ENCODE assay signal across 19 cellular contexts in genomic region chr2:196108604-196109003, GRCh38. TPM values are rescaled to one million over a fixed set of nuclear protein-coding genes. Genes with fewer than 3 reads are reported as not detected.
DNase-seq lines count a peak whose midpoint lies in the region; ATAC-seq and TF ChIP-seq lines count a peak whose summit lies in the region.
"Had no signal": no experiment of that assay in that cellular context is flagged by ENCODE, and none has a peak within 500 bp of the region (broad histone marks: within the 10 kb centered on the region; RNA-seq: fewer than 3 reads in every experiment).

No MANE protein-coding gene starts in this region.

- POLR2A ChIA-PET in activated B cell treated with CpG ODN at 0.5 μM for 24 hours (lab: Charles Lee), result interaction anchor here (1.0 kb wide), 1 partner anchor 35 kb away, joined by 3 read pairs; no protein-coding TSS in a partner anchor
- POLR2A ChIA-PET in activated CD8-positive, alpha-beta T cell treated with anti-CD3 and anti-CD28 coated beads, Interleukin-2, amount 10 ng/mL, durations not matched to agents 7 days and 5 days (lab: Charles Lee), result no interaction called here

- no peaks in the 10 kb centered on the region for H3K9me3 Mint-ChIP-seq in activated B cell treated with CpG ODN at 0.5 μM for 24 hours
- peaks cover 0 to 6% of the 10 kb centered on the region in 2 donors for H3K9me3 Mint-ChIP-seq in stimulated activated naive B cell treated with anti-CD40 and anti-IgM and Interleukin-4, amounts not matched to agents 10 μg/mL and 1 μg/mL and 100 μg/mL, for 72 hours
- H3K9me3 Mint-ChIP-seq in activated CD8-positive, alpha-beta T cell treated with anti-CD3 and anti-CD28 coated beads, Interleukin-2, amount 10 ng/mL, durations not matched to agents 7 days and 5 days (ENCODE audit: insufficient read depth), result no peaks in the 10 kb centered on the region
- H3K9me3 Mint-ChIP-seq: CD8-positive, alpha-beta T cell; H9 had no signal

- no peaks in the 10 kb centered on the region for H3K27me3 Mint-ChIP-seq in activated B cell treated with CpG ODN at 0.5 μM for 24 hours
- no peaks in the 10 kb centered on the region for H3K27me3 Mint-ChIP-seq in stimulated activated naive B cell treated with anti-CD40 and anti-IgM and Interleukin-4, amounts not matched to agents 10 μg/mL and 1 μg/mL and 100 μg/mL, for 72 hours
- no peaks in the 10 kb centered on the region for H3K27me3 Mint-ChIP-seq in activated CD8-positive, alpha-beta T cell treated with anti-CD3 and anti-CD28 coated beads, Interleukin-2, amount 10 ng/mL, durations not matched to agents 7 days and 5 days (ENCODE audit: low read depth)
- H3K27me3 Mint-ChIP-seq: B cell had no signal

- no peaks in the 10 kb centered on the region for H3K36me3 Mint-ChIP-seq in activated B cell treated with CpG ODN at 0.5 μM for 24 hours (ENCODE audit: low read depth)
- H3K36me3 Mint-ChIP-seq in stimulated activated naive B cell treated with anti-CD40 and anti-IgM and Interleukin-4, amounts not matched to agents 10 μg/mL and 1 μg/mL and 100 μg/mL, for 72 hours, result peaks cover 9% of the 10 kb centered on the region in 2 donors
- H3K36me3 Mint-ChIP-seq in activated CD8-positive, alpha-beta T cell treated with anti-CD3 and anti-CD28 coated beads, Interleukin-2, amount 10 ng/mL, durations not matched to agents 7 days and 5 days (ENCODE audit: low read depth), result no peaks in the 10 kb centered on the region
- H3K36me3 Mint-ChIP-seq: CD8-positive, alpha-beta T cell had no signal

- H3K27me3 ChIP-seq in ascending aorta, result no peaks in the 10 kb centered on the region
- H3K27me3 ChIP-seq: BLaER1 treated with 17β-estradiol and CSF1 and Interleukin-3, amounts not matched to agents 10 nM and 100 nM had no signal

- H3K4me3 Mint-ChIP-seq in activated B cell treated with CpG ODN at 0.5 μM for 24 hours, result no peak overlapping the region
- H3K4me3 Mint-ChIP-seq in stimulated activated naive B cell treated with anti-CD40 and anti-IgM and Interleukin-4, amounts not matched to agents 10 μg/mL and 1 μg/mL and 100 μg/mL, for 72 hours, result peak overlapping the region; percentile 51 to 77
- no peak overlapping the region for H3K4me3 Mint-ChIP-seq in activated CD8-positive, alpha-beta T cell treated with anti-CD3 and anti-CD28 coated beads, Interleukin-2, amount 10 ng/mL, durations not matched to agents 7 days and 5 days
- H3K4me3 Mint-ChIP-seq: B cell; CD8-positive, alpha-beta T cell; H9 had no signal

- DNase-seq in activated B cell treated with CpG ODN at 0.5 μM for 24 hours (no peak), ascending aorta (ENCODE audit: low spot score in 2 of 2) (no peak)
- no peak for DNase-seq in stimulated activated naive B cell treated with anti-CD40 and anti-IgM and Interleukin-4, amounts not matched to agents 10 μg/mL and 1 μg/mL and 100 μg/mL, for 72 hours
- no peak for DNase-seq in activated CD8-positive, alpha-beta T cell treated with anti-CD3 and anti-CD28 coated beads, Interleukin-2, amount 10 ng/mL, durations not matched to agents 7 days and 5 days
- DNase-seq: 8988T; Calu3; CD8-positive, alpha-beta T cell; DMS53; DND-41; EL; H9; IMR-90 had no signal

- H3K4me3 ChIP-seq in ascending aorta, result no peak overlapping the region
- H3K4me3 ChIP-seq: BLaER1 treated with 17β-estradiol and CSF1 and Interleukin-3, amounts not matched to agents 10 nM and 100 nM; K562 had no signal

- TF ChIP-seq CTCF in activated B cell treated with CpG ODN at 0.5 μM for 24 hours (IDR thresholded peaks at IDR 0.05) (no peak), ascending aorta (IDR thresholded peaks at IDR 0.05) (no peak)

- peaks cover 0 to 15% of the 10 kb centered on the region in 2 donors for H3K4me1 ChIP-seq in ascending aorta

- H3K36me3 ChIP-seq in ascending aorta, result no peaks in the 10 kb centered on the region
- H3K36me3 ChIP-seq: BLaER1 treated with 17β-estradiol and CSF1 and Interleukin-3, amounts not matched to agents 10 nM and 100 nM had no signal

- no peaks in the 10 kb centered on the region for H3K9me3 ChIP-seq in ascending aorta

- peak; percentile 48 for ATAC-seq in GM18868 (IDR thresholded peaks at IDR 0.05; ENCODE audit: unreplicated experiment)
- ATAC-seq in HG02885 (IDR thresholded peaks at IDR 0.05; ENCODE audit: poor library complexity, unreplicated experiment), result peak; percentile 35
- ATAC-seq in activated B cell treated with CpG ODN at 0.5 μM for 24 hours (ENCODE audit: low read depth), result no peak
- peak; percentile 69 to 73 for ATAC-seq in stimulated activated naive B cell treated with anti-CD40 and anti-IgM and Interleukin-4, amounts not matched to agents 10 μg/mL and 1 μg/mL and 100 μg/mL, for 72 hours (replicated peaks)
- ATAC-seq in HG03135 (IDR thresholded peaks at IDR 0.05; ENCODE audit: unreplicated experiment), result no peak
- ATAC-seq in activated CD8-positive, alpha-beta T cell treated with anti-CD3 and anti-CD28 coated beads, Interleukin-2, amount 10 ng/mL, durations not matched to agents 7 days and 5 days, result no peak
- ATAC-seq: CD8-positive, alpha-beta T cell; K562 had no signal

- peak overlapping the region; percentile 6 for H3K27ac Mint-ChIP-seq in activated B cell treated with CpG ODN at 0.5 μM for 24 hours
- H3K27ac Mint-ChIP-seq in stimulated activated naive B cell treated with anti-CD40 and anti-IgM and Interleukin-4, amounts not matched to agents 10 μg/mL and 1 μg/mL and 100 μg/mL, for 72 hours, result peak overlapping the region; percentile 93
- no peak overlapping the region for H3K27ac Mint-ChIP-seq in activated CD8-positive, alpha-beta T cell treated with anti-CD3 and anti-CD28 coated beads, Interleukin-2, amount 10 ng/mL, durations not matched to agents 7 days and 5 days
- H3K27ac Mint-ChIP-seq: B cell; CD8-positive, alpha-beta T cell had no signal

- peaks cover 55% of the 10 kb centered on the region for H3K4me1 Mint-ChIP-seq in activated B cell treated with CpG ODN at 0.5 μM for 24 hours
- peaks cover 33 to 66% of the 10 kb centered on the region in 2 donors for H3K4me1 Mint-ChIP-seq in stimulated activated naive B cell treated with anti-CD40 and anti-IgM and Interleukin-4, amounts not matched to agents 10 μg/mL and 1 μg/mL and 100 μg/mL, for 72 hours
- peaks cover 14% of the 10 kb centered on the region for H3K4me1 Mint-ChIP-seq in activated CD8-positive, alpha-beta T cell treated with anti-CD3 and anti-CD28 coated beads, Interleukin-2, amount 10 ng/mL, durations not matched to agents 7 days and 5 days (ENCODE audit: low read depth)

- CTCF ChIA-PET in activated B cell treated with CpG ODN at 0.5 μM for 24 hours (lab: Charles Lee), result interaction anchor here (1.2 kb wide), 2 partner anchors 29 to 31 kb away, joined by 3 to 4 read pairs; no protein-coding TSS in a partner anchor
- CTCF ChIA-PET in activated CD8-positive, alpha-beta T cell treated with anti-CD3 and anti-CD28 coated beads, Interleukin-2, amount 10 ng/mL, durations not matched to agents 7 days and 5 days (lab: Charles Lee), result no interaction called here

- H3K27ac ChIP-seq in ascending aorta, result no peak overlapping the region
- H3K27ac ChIP-seq: BLaER1 treated with 17β-estradiol and CSF1 and Interleukin-3, amounts not matched to agents 10 nM and 100 nM had no signal

- intact Hi-C loops in activated B cell treated with CpG ODN at 0.5 μM for 24 hours (cut with micrococcal nuclease), result no loop called here
- intact Hi-C loops in ascending aorta (cut with DNase I), result no loop called here

RNA-seq across cellular contexts. Expression of gene DNAH7, which starts 40.0 kb away (rescaled TPM):
- total RNA-seq in activated B cell treated with CpG ODN at 0.5 μM for 24 hours, result 0.17 and 0.29 TPM in 2 replicates
- 0.21 TPM for total RNA-seq in ascending aorta
- total RNA-seq in activated CD8-positive, alpha-beta T cell treated with anti-CD3 and anti-CD28 coated beads, Interleukin-2, amount 10 ng/mL, durations not matched to agents 7 days and 5 days, result not detected
- total RNA-seq: CD8-positive, alpha-beta T cell; G401 had no signal

Comparison
In these comparisons a context has a peak if more than half of its experiments do, and no peak if none do; other contexts are left out.
1. ATAC-seq: peak in GM18868 (single experiment), HG02885 (single experiment) and stimulated activated naive B cell treated with anti-CD40 and anti-IgM and Interleukin-4, amounts not matched to agents 10 μg/mL and 1 μg/mL and 100 μg/mL, for 72 hours (2 of 2); none in activated B cell treated with CpG ODN at 0.5 μM for 24 hours (single experiment), HG03135 (single experiment) and activated CD8-positive, alpha-beta T cell treated with anti-CD3 and anti-CD28 coated beads, Interleukin-2, amount 10 ng/mL, durations not matched to agents 7 days and 5 days (single experiment).
2. H3K4me3 Mint-ChIP-seq: peak in stimulated activated naive B cell treated with anti-CD40 and anti-IgM and Interleukin-4, amounts not matched to agents 10 μg/mL and 1 μg/mL and 100 μg/mL, for 72 hours (2 of 2); none in activated B cell treated with CpG ODN at 0.5 μM for 24 hours (single experiment) and activated CD8-positive, alpha-beta T cell treated with anti-CD3 and anti-CD28 coated beads, Interleukin-2, amount 10 ng/mL, durations not matched to agents 7 days and 5 days (single experiment).